Comparison of ENCODE assay signal across 8 cellular contexts in the genomic region with DNA sequence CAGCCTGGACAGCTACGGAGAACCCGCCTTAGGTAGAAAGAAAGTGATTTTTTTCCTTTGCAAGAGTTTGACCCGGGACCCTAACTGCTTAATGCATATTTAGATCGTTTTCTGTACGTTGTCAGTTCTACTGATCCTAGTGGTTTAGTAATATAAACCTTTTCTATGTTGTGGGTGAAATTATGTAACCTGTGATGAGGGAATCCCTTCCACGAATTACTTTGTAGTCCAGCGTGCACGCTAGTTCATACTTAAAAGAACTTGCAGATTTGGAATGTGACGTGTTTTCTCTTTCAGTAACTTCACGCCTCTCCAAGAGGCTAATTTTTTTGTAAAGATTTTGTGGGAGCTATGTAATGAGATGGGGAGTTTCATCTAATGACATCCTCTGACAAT. TPM values are rescaled to one million over a fixed set of nuclear protein-coding genes. Genes with fewer than 3 reads are reported as not detected.
DNase-seq lines count a peak whose midpoint lies in the region; ATAC-seq and TF ChIP-seq lines count a peak whose summit lies in the region.

No MANE protein-coding gene starts in this region.

- H3K36me3 ChIP-seq in adipocyte (ENCODE audit: control insufficient read depth, insufficient read depth, low read length, severe bottlenecking) (peaks cover 26% of the 10 kb centered on the region), left lung (peaks cover 7 to 26% of the 10 kb centered on the region in 2 donors), thyroid gland (peaks cover 0 to 13% of the 10 kb centered on the region in 2 donors)

- no peak for ATAC-seq in activated CD8-positive, alpha-beta memory T cell treated with anti-CD3 and anti-CD28 coated beads, Interleukin-2, amount 10 ng/mL, durations not matched to agents 7 days and 5 days
- ATAC-seq in left lung: no peak

- no peak for TF ChIP-seq POLR2A in thyroid gland (IDR thresholded peaks at IDR 0.05)

- H3K4me3 Mint-ChIP-seq in activated CD8-positive, alpha-beta memory T cell treated with anti-CD3 and anti-CD28 coated beads, Interleukin-2, amount 10 ng/mL, durations not matched to agents 7 days and 5 days: peak overlapping the region; percentile 99

- peaks cover 50% of the 10 kb centered on the region for H3K4me1 Mint-ChIP-seq in activated CD8-positive, alpha-beta memory T cell treated with anti-CD3 and anti-CD28 coated beads, Interleukin-2, amount 10 ng/mL, durations not matched to agents 7 days and 5 days

- H3K9me3 Mint-ChIP-seq in activated CD8-positive, alpha-beta memory T cell treated with anti-CD3 and anti-CD28 coated beads, Interleukin-2, amount 10 ng/mL, durations not matched to agents 7 days and 5 days (ENCODE audit: low read depth): no peaks in the 10 kb centered on the region

- intact Hi-C loops in left lung (cut with DNase I) (no loop called here), thyroid gland (cut with DNase I) (no loop called here)

- H3K27ac Mint-ChIP-seq in activated CD8-positive, alpha-beta memory T cell treated with anti-CD3 and anti-CD28 coated beads, Interleukin-2, amount 10 ng/mL, durations not matched to agents 7 days and 5 days: peak overlapping the region; percentile 98

- H3K36me3 Mint-ChIP-seq in activated CD8-positive, alpha-beta memory T cell treated with anti-CD3 and anti-CD28 coated beads, Interleukin-2, amount 10 ng/mL, durations not matched to agents 7 days and 5 days: peaks cover 29% of the 10 kb centered on the region

- peaks cover 3% of the 10 kb centered on the region for H3K27me3 Mint-ChIP-seq in activated CD8-positive, alpha-beta memory T cell treated with anti-CD3 and anti-CD28 coated beads, Interleukin-2, amount 10 ng/mL, durations not matched to agents 7 days and 5 days

- H3K9me3 ChIP-seq in adipocyte (ENCODE audit: control insufficient read depth, low read length) (no peaks in the 10 kb centered on the region), left lung (no peaks in the 10 kb centered on the region), thyroid gland (no peaks in the 10 kb centered on the region)

- DNase-seq in activated CD8-positive, alpha-beta memory T cell treated with anti-CD3 and anti-CD28 coated beads, Interleukin-2, amount 10 ng/mL, durations not matched to agents 7 days and 5 days: no peak
- no peak for DNase-seq in activated CD8-positive, alpha-beta memory T cell treated with anti-CD3 and anti-CD28 coated beads for 24 hours
- DNase-seq in adipocyte (ENCODE audit: low read depth): no peak
- DNase-seq in left lung: no peak
- no peak for DNase-seq in thyroid gland
- no peak for DNase-seq in NCI-H146 treated with DMSO at 0.1 percent for 48 hours (lab: John Stamatoyannopoulos, UW; ENCODE audit: unreplicated experiment)
- DNase-seq in DMS79 (lab: John Stamatoyannopoulos, UW): no peak
- no peak for DNase-seq in NCI-H1930 (lab: John Stamatoyannopoulos, UW)

- CTCF ChIA-PET in activated CD8-positive, alpha-beta memory T cell treated with anti-CD3 and anti-CD28 coated beads, Interleukin-2, amount 10 ng/mL, durations not matched to agents 7 days and 5 days (lab: Charles Lee): interaction anchor here (1.2 to 3.4 kb wide), 4 partner anchors 25 to 118 kb away, joined by 3 to 15 read pairs (median 4); a partner anchor contains a TSS

- H3K27me3 ChIP-seq in adipocyte (replicated peaks; ENCODE audit: control insufficient read depth, insufficient read depth, low read length): no peaks in the 10 kb centered on the region
- no peaks in the 10 kb centered on the region for H3K27me3 ChIP-seq in left lung
- no peaks in the 10 kb centered on the region for H3K27me3 ChIP-seq in thyroid gland

- TF ChIP-seq CTCF in left lung (IDR thresholded peaks at IDR 0.05): no peak
- TF ChIP-seq CTCF in thyroid gland (IDR thresholded peaks at IDR 0.05): no peak

- peak overlapping the region; percentile 98 for H3K4me3 ChIP-seq in adipocyte (ENCODE audit: low read length)
- peak overlapping the region; percentile 88 to 100 for H3K4me3 ChIP-seq in left lung
- H3K4me3 ChIP-seq in thyroid gland (replicated peaks in 1 of 3): peak overlapping the region; percentile 63 to 97 (median 96)

- H3K4me1 ChIP-seq in adipocyte (ENCODE audit: control insufficient read depth, insufficient read depth, low read length) (peaks cover 37% of the 10 kb centered on the region), left lung (peaks cover 13 to 36% of the 10 kb centered on the region in 2 donors), thyroid gland (peaks cover 15 to 20% of the 10 kb centered on the region in 2 donors)

- 3 to 5% methylated on average over 10 of the region's 10 CpGs for WGBS in thyroid gland, 2 donors

- H3K27ac ChIP-seq in left lung (peak overlapping the region; percentile 94 to 95), thyroid gland (peak overlapping the region in 2 of 3 donors; percentile 91 to 92)

- peak overlapping the region; percentile 98 for H3K9ac ChIP-seq in adipocyte (ENCODE audit: low read length)

RNA-seq across cellular contexts. Expression of a gene that starts 0.7 kb away (rescaled TPM):
- 10 to 100 TPM; 41.4 to 53.0 TPM for total RNA-seq in activated CD8-positive, alpha-beta memory T cell treated with anti-CD3 and anti-CD28 coated beads, Interleukin-2, amount 10 ng/mL, durations not matched to agents 7 days and 5 days
- total RNA-seq in left lung (10 to 100 TPM; 26.4 to 35.6 TPM), thyroid gland (10 to 100 TPM; 34.1 to 47.9 (median 40.4) TPM)

RNA-seq across cellular contexts. Expression of a gene that starts 55.8 kb away (rescaled TPM):
- under 1 TPM; 0.26 to 0.45 TPM for total RNA-seq in activated CD8-positive, alpha-beta memory T cell treated with anti-CD3 and anti-CD28 coated beads, Interleukin-2, amount 10 ng/mL, durations not matched to agents 7 days and 5 days
- total RNA-seq in left lung: 10 to 100 TPM in 1 of 2 donors, 1 to 10 TPM in 1; 2.7 to 18.9 TPM
- 10 to 100 TPM in 1 of 4 donors, 1 to 10 TPM in 3; 8.7 to 13.3 (median 9.8) TPM for total RNA-seq in thyroid gland
